24 cellular contexts compared by ENCODE assay signal in the genomic region with DNA sequence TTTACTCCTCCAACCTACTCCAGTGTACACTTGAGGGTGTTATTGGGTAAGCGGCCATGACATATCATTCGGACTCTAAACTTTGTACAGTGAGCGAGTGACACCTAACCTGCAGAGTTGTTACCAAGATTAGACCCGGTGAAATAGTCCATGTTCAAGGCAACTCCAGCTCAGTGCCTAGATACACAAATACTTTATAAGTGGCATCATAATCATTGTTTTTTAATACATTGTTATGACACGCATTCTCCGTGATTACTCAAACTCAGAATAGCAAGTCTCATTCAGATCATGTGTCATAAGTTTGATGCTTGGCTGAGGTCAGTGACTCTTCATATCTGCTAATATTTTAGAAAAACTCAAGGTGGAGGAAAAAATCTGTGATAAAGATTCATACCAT.
DNase-seq lines count a peak whose midpoint lies in the region; ATAC-seq, FAIRE-seq and TF ChIP-seq lines count a peak whose summit lies in the region.
"Had no signal": no experiment of that assay in that cellular context is flagged by ENCODE, and none has a peak within 500 bp of the region (broad histone marks: within the 10 kb centered on the region; RNA-seq: fewer than 3 reads in every experiment).

No MANE protein-coding gene starts in this region.

- H3K4ac ChIP-seq in trophoblast cell (ENCODE audit: low read depth, low read length) = no peak overlapping the region

- no peaks in the 10 kb centered on the region for H3K9me3 ChIP-seq in breast epithelium
- H3K9me3 ChIP-seq in trophoblast cell (ENCODE audit: insufficient read depth, low read depth, low read length) = no peaks in the 10 kb centered on the region
- H3K9me3 ChIP-seq: A549, BE2C had no signal

- H3K4me2 ChIP-seq in trophoblast cell (ENCODE audit: low read length) = no peak overlapping the region
- H3K4me2 ChIP-seq: A549; BLaER1 treated with 17β-estradiol and CSF1 and Interleukin-3, amounts not matched to agents 10 nM and 100 nM had no signal

- intact Hi-C loops in MCF 10A (cut with micrococcal nuclease) (no loop called here), breast epithelium (cut with DNase I; ENCODE audit: low total_unique reads) (no loop called here)

- FAIRE-seq in bronchial epithelial cell (lab: Jason Lieb, UNC) = no peak
- FAIRE-seq: A549, GM12891, GM18507 had no signal

- TF ChIP-seq CTCF in MCF 10A (IDR thresholded peaks at IDR 0.05; ENCODE audit: unreplicated experiment) (no peak), breast epithelium (IDR thresholded peaks at IDR 0.05) (no peak), bronchial epithelial cell (IDR thresholded peaks at IDR 0.05; ENCODE audit: insufficient read depth, low read length, severe bottlenecking) (no peak)

- H2BK120ac ChIP-seq in trophoblast cell (ENCODE audit: insufficient read depth, low read length, poor library complexity) = no peak overlapping the region

- peaks cover 21% of the 10 kb centered on the region for H3K9me3 Mint-ChIP-seq in MCF 10A (ENCODE audit: unreplicated experiment)
- H3K9me3 Mint-ChIP-seq: H9 had no signal

- H3K36me3 ChIP-seq in breast epithelium (no peaks in the 10 kb centered on the region), bronchial epithelial cell (ENCODE audit: control insufficient read depth, insufficient read depth, low read length) (no peaks in the 10 kb centered on the region), trophoblast cell (ENCODE audit: control insufficient read depth in 1 of 2, insufficient read depth in 2 of 2, low read length in 2 of 2) (no peaks in the 10 kb centered on the region)
- H3K36me3 ChIP-seq: BE2C had no signal

- no peak for TF ChIP-seq POLR2A in breast epithelium (IDR thresholded peaks at IDR 0.05)

- H3K9ac ChIP-seq in trophoblast cell (ENCODE audit: low read length) = no peak overlapping the region
- H3K9ac ChIP-seq: BLaER1 treated with 17β-estradiol and CSF1 and Interleukin-3, amounts not matched to agents 10 nM and 100 nM; GM23248 had no signal

- POLR2A ChIA-PET in MCF 10A (lab: Yijun Ruan, JAX) = interaction anchor here (0.7 kb wide), 1 partner anchor 129 kb away, joined by 3 read pairs; no protein-coding TSS in a partner anchor

- no peaks in the 10 kb centered on the region for H3K4me1 ChIP-seq in breast epithelium
- no peaks in the 10 kb centered on the region for H3K4me1 ChIP-seq in trophoblast cell (ENCODE audit: control insufficient read depth in 1 of 2, insufficient read depth in 2 of 2, low read length in 2 of 2)
- H3K4me1 ChIP-seq: A549, BE2C had no signal

- no peaks in the 10 kb centered on the region for H3K79me2 ChIP-seq in trophoblast cell (ENCODE audit: control insufficient read depth, insufficient read depth, low read length, poor library complexity)

- H3K4me3 ChIP-seq in breast epithelium (no peak overlapping the region), bronchial epithelial cell (ENCODE audit: low read depth, low read length) (no peak overlapping the region), trophoblast cell (ENCODE audit: low read depth, low read length) (no peak overlapping the region)
- H3K4me3 ChIP-seq: A549; BLaER1 treated with 17β-estradiol and CSF1 and Interleukin-3, amounts not matched to agents 10 nM and 100 nM; GM23248 had no signal

- H3K4me1 Mint-ChIP-seq in MCF 10A (ENCODE audit: insufficient read depth, unreplicated experiment) = no peaks in the 10 kb centered on the region
- H3K4me1 Mint-ChIP-seq: CD14-positive monocyte; CD8-positive, alpha-beta memory T cell; H9 had no signal

- DNase-seq in MCF 10A (ENCODE audit: unreplicated experiment) (peak; percentile 8), breast epithelium (ENCODE audit: low spot score in 2 of 2) (no peak), bronchial epithelial cell (ENCODE audit: low read depth) (peak; percentile 84), trophoblast cell (peak; percentile 44 to 60), DMS79 treated with DMSO at 0.1 percent for 48 hours (lab: John Stamatoyannopoulos, UW) (no peak)
- DNase-seq: 8988T; ACHN; AML-193; BE2C; Calu3; CD4-positive, alpha-beta T cell; CD8-positive, alpha-beta memory T cell; COR-L47; DMS79; GF-D8; GM23248; H9 had no signal

- H3K4me3 Mint-ChIP-seq in MCF 10A (ENCODE audit: unreplicated experiment) = no peak overlapping the region
- H3K4me3 Mint-ChIP-seq: CD14-positive monocyte; CD4-positive, alpha-beta T cell; CD8-positive, alpha-beta memory T cell; H9 had no signal

- no peak overlapping the region for H3K18ac ChIP-seq in trophoblast cell (ENCODE audit: low read length)

- H4K8ac ChIP-seq in trophoblast cell (ENCODE audit: low read depth, low read length) = no peak overlapping the region

- no peak overlapping the region for H3K23ac ChIP-seq in trophoblast cell (ENCODE audit: low read length)

- H2AFZ ChIP-seq in trophoblast cell (ENCODE audit: insufficient read depth, low read length, poor library complexity) = no peak overlapping the region
- H2AFZ ChIP-seq: GM23248 had no signal

- no peak overlapping the region for H4K12ac ChIP-seq in trophoblast cell (ENCODE audit: low read depth, low read length)

- no TSS peak for BruUV-seq in MCF 10A (replicated peaks; lab: Mats Ljungman, UMichigan)

- CTCF ChIA-PET in MCF 10A (lab: Yijun Ruan, JAX) = no interaction called here

- H3K27me3 ChIP-seq in breast epithelium (no peaks in the 10 kb centered on the region), bronchial epithelial cell (ENCODE audit: control insufficient read depth, insufficient read depth, low read length) (no peaks in the 10 kb centered on the region), trophoblast cell (ENCODE audit: insufficient read depth, low read length) (no peaks in the 10 kb centered on the region)
- H3K27me3 ChIP-seq: BE2C; BLaER1 treated with 17β-estradiol and CSF1 and Interleukin-3, amounts not matched to agents 10 nM and 100 nM had no signal

- no peak for ATAC-seq in GM19455 (IDR thresholded peaks at IDR 0.05; ENCODE audit: unreplicated experiment)
- ATAC-seq: A549, HCT116 had no signal

- no peaks in the 10 kb centered on the region for H3K27me3 Mint-ChIP-seq in MCF 10A (ENCODE audit: insufficient read depth, unreplicated experiment)
- H3K27me3 Mint-ChIP-seq: CD4-positive, alpha-beta T cell; CD8-positive, alpha-beta memory T cell had no signal

- H3K36me3 Mint-ChIP-seq in MCF 10A (ENCODE audit: insufficient read depth, unreplicated experiment) = no peaks in the 10 kb centered on the region
- H3K36me3 Mint-ChIP-seq: CD14-positive monocyte; CD8-positive, alpha-beta memory T cell had no signal

- H2BK12ac ChIP-seq in trophoblast cell (ENCODE audit: low read length) = no peak overlapping the region

- H3K79me1 ChIP-seq in trophoblast cell (ENCODE audit: low read length) = no peaks in the 10 kb centered on the region

- no peak overlapping the region for H4K91ac ChIP-seq in trophoblast cell (ENCODE audit: low read depth, low read length)

- no peak overlapping the region for H2BK5ac ChIP-seq in trophoblast cell (ENCODE audit: low read depth, low read length, poor library complexity)

- no peak overlapping the region for H3K27ac Mint-ChIP-seq in MCF 10A (ENCODE audit: low read depth, unreplicated experiment)
- H3K27ac Mint-ChIP-seq: CD14-positive monocyte; CD4-positive, alpha-beta T cell; CD8-positive, alpha-beta memory T cell; H9 had no signal

- no CpG with 5 or more reads among the region's 6 CpGs for WGBS in trophoblast cell (ENCODE audit: extremely low coverage, insufficient coverage, insufficient read length)

- H3K14ac ChIP-seq in trophoblast cell (ENCODE audit: low read length) = no peak overlapping the region

- no peak overlapping the region for H2AK5ac ChIP-seq in trophoblast cell (ENCODE audit: low read length)

- H3K27ac ChIP-seq in breast epithelium (no peak overlapping the region), trophoblast cell (ENCODE audit: low read depth, low read length) (no peak overlapping the region)
- H3K27ac ChIP-seq: A549; BLaER1 treated with 17β-estradiol and CSF1 and Interleukin-3, amounts not matched to agents 10 nM and 100 nM; GM23248 had no signal

Comparison
In these comparisons a context has a peak if more than half of its experiments do, and no peak if none do; other contexts are left out.
1. DNase-seq: peak in MCF 10A (single experiment), bronchial epithelial cell (single experiment) and trophoblast cell (2 of 2); none in breast epithelium (0 of 2) and DMS79 treated with DMSO at 0.1 percent for 48 hours (single experiment).